ENCODE assay signal across 13 cellular contexts in genomic region chr3:24060055-24060454, GRCh38.
DNase-seq lines count a peak whose midpoint lies in the region; ATAC-seq, FAIRE-seq and TF ChIP-seq lines count a peak whose summit lies in the region.
"Had no signal": no experiment of that assay in that cellular context is flagged by ENCODE, and none has a peak within 500 bp of the region (broad histone marks: within the 10 kb centered on the region; RNA-seq: fewer than 3 reads in every experiment).

No MANE protein-coding gene starts in this region.

- H3K36me3 ChIP-seq in endodermal cell (ENCODE audit: control insufficient read depth, insufficient read depth, low read length), result no peaks in the 10 kb centered on the region
- no peaks in the 10 kb centered on the region for H3K36me3 ChIP-seq in keratinocyte (ENCODE audit: control insufficient read depth in 2 of 2, extremely low read depth in 1 of 2, insufficient read depth in 2 of 2, low read length in 2 of 2)
- no peaks in the 10 kb centered on the region for H3K36me3 ChIP-seq in thyroid gland
- H3K36me3 ChIP-seq in Peyer's patch, result no peaks in the 10 kb centered on the region

- peak in 1 of 2 donors; percentile 65 for TF ChIP-seq POLR2A in thyroid gland (IDR thresholded peaks at IDR 0.05)
- no peak for TF ChIP-seq POLR2A in Peyer's patch (IDR thresholded peaks at IDR 0.05)

- H3K27me3 ChIP-seq in endodermal cell (ENCODE audit: control insufficient read depth, insufficient read depth, low read length, poor library complexity, severe bottlenecking), result no peaks in the 10 kb centered on the region
- no peaks in the 10 kb centered on the region for H3K27me3 ChIP-seq in keratinocyte (ENCODE audit: control insufficient read depth, extremely low read depth, insufficient read depth, low read length)
- no peaks in the 10 kb centered on the region for H3K27me3 ChIP-seq in thyroid gland
- H3K27me3 ChIP-seq in Peyer's patch, result no peaks in the 10 kb centered on the region

- intact Hi-C loops in thyroid gland (cut with DNase I), result no loop called here

- H2AFZ ChIP-seq in keratinocyte (ENCODE audit: control insufficient read depth, low read length), result peak overlapping the region; percentile 62

- H3K79me2 ChIP-seq in keratinocyte (ENCODE audit: control insufficient read depth, insufficient read depth, low read length), result no peaks in the 10 kb centered on the region

- H3K27ac Mint-ChIP-seq in HFFc6 (no peak overlapping the region; the same call in 1 of the 2 replicates), endodermal cell (no peak overlapping the region)
- H3K27ac Mint-ChIP-seq: activated naive CD4-positive, alpha-beta T cell treated with anti-CD3 and anti-CD28 coated beads for 36 hours had no signal

- H3K4me3 ChIP-seq in endodermal cell (ENCODE audit: low read length), result no peak overlapping the region
- peak overlapping the region in 1 of 3 experiments; percentile 32 for H3K4me3 ChIP-seq in keratinocyte (ENCODE audit: control insufficient read depth in 2 of 3, extremely low read depth in 1 of 3, insufficient read depth in 2 of 3, low read depth in 1 of 3, low read length in 3 of 3)
- no peak overlapping the region for H3K4me3 ChIP-seq in thyroid gland (replicated peaks in 1 of 3)
- no peak overlapping the region for H3K4me3 ChIP-seq in Peyer's patch

- no peaks in the 10 kb centered on the region for H3K9me1 ChIP-seq in keratinocyte (ENCODE audit: control insufficient read depth, extremely low read depth, insufficient read depth, low read length)

- DNase-seq in HFFc6 (peak; percentile 75), endodermal cell (peak; percentile 51), keratinocyte (ENCODE audit: low read depth, low spot score) (peak; percentile 9), thyroid gland (peak; percentile 89 to 91), NCI-H748 (lab: John Stamatoyannopoulos, UW; ENCODE audit: unreplicated experiment) (no peak), Peyer's patch (no peak)
- DNase-seq: activated CD4-positive, alpha-beta T cell treated with anti-CD3 and anti-CD28 coated beads for 48 hours; activated naive CD4-positive, alpha-beta T cell treated with anti-CD3 and anti-CD28 coated beads for 36 hours; effector CD8-positive, alpha-beta T cell; NCI-H510A treated with DMSO at 0.1 percent for 48 hours had no signal

- H3K9ac ChIP-seq in endodermal cell (ENCODE audit: extremely low read depth, low read length, poor library complexity, severe bottlenecking) (no peak overlapping the region), keratinocyte (ENCODE audit: control insufficient read depth, extremely low read depth, insufficient read depth, low read length) (no peak overlapping the region)

- H3K4me1 ChIP-seq in endodermal cell (ENCODE audit: control insufficient read depth, insufficient read depth, low read length) (no peaks in the 10 kb centered on the region), keratinocyte (ENCODE audit: control insufficient read depth, extremely low read depth, insufficient read depth, low read length) (peaks cover 15% of the 10 kb centered on the region), thyroid gland (peaks cover 21 to 23% of the 10 kb centered on the region in 2 donors), Peyer's patch (no peaks in the 10 kb centered on the region)

- peaks cover 8% of the 10 kb centered on the region for H3K4me1 Mint-ChIP-seq in HFFc6 (ENCODE audit: low read depth)
- no peaks in the 10 kb centered on the region for H3K4me1 Mint-ChIP-seq in endodermal cell

- no peaks in the 10 kb centered on the region for H4K20me1 ChIP-seq in keratinocyte (ENCODE audit: control insufficient read depth, extremely low read depth, insufficient read depth, low read length)

- H3K27ac ChIP-seq in endodermal cell (ENCODE audit: low read depth, low read length), result peak overlapping the region; percentile 64
- peak overlapping the region; percentile 14 for H3K27ac ChIP-seq in keratinocyte (ENCODE audit: control insufficient read depth, insufficient read depth, low read length)
- peak overlapping the region; percentile 88 to 92 (median 89) for H3K27ac ChIP-seq in thyroid gland
- no peak overlapping the region for H3K27ac ChIP-seq in Peyer's patch

- peak; percentile 18; the same call in 1 of the 2 replicates for TF ChIP-seq CTCF in HFFc6 (IDR thresholded peaks at IDR 0.05)
- no peak for TF ChIP-seq CTCF in endodermal cell (conservative IDR thresholded peaks at IDR 0.05)
- peak in 2 of 3 experiments; percentile 5 to 27 for TF ChIP-seq CTCF in keratinocyte (optimal IDR thresholded peaks at IDR 0.05 in 1 of 3, IDR thresholded peaks at IDR 0.05 in 1 of 3, conservative IDR thresholded peaks at IDR 0.05 in 1 of 3; ENCODE audit: extremely low read depth in 1 of 3, insufficient read depth in 2 of 3, low read length in 3 of 3)
- TF ChIP-seq CTCF in thyroid gland (IDR thresholded peaks at IDR 0.05), result peak in 2 of 6 experiments; percentile 24 to 30
- TF ChIP-seq CTCF in Peyer's patch (IDR thresholded peaks at IDR 0.05), result no peak

- H3K9me3 ChIP-seq in endodermal cell (ENCODE audit: control insufficient read depth, low read length) (no peaks in the 10 kb centered on the region), keratinocyte (ENCODE audit: control insufficient read depth, low read depth, low read length) (no peaks in the 10 kb centered on the region), thyroid gland (no peaks in the 10 kb centered on the region), Peyer's patch (no peaks in the 10 kb centered on the region)

- ATAC-seq in HG02571 (IDR thresholded peaks at IDR 0.05; ENCODE audit: unreplicated experiment) (no peak), GM21717 (IDR thresholded peaks at IDR 0.05; ENCODE audit: unreplicated experiment) (no peak)
- ATAC-seq: SK-N-SH treated with all-trans-retinoic acid at 6 μM for 48 hours had no signal

- peak overlapping the region; percentile 81 for H3K4me2 ChIP-seq in keratinocyte (ENCODE audit: control insufficient read depth, extremely low read depth, insufficient read depth, low read depth, low read length)

- H3K36me3 Mint-ChIP-seq in HFFc6 (ENCODE audit: low read depth) (no peaks in the 10 kb centered on the region), endodermal cell (ENCODE audit: low read depth) (no peaks in the 10 kb centered on the region)

- dilution Hi-C loops in keratinocyte (cut with MboI; ENCODE audit: extremely low pct_ligation_motif_present, low sequenced_read_pairs), result no loop called here

- peak; percentile 88 for FAIRE-seq in keratinocyte (lab: Jason Lieb, UNC)

- no peak overlapping the region; the same call in 1 of the 2 replicates for H3K4me3 Mint-ChIP-seq in HFFc6
- H3K4me3 Mint-ChIP-seq in endodermal cell, result no peak overlapping the region
- H3K4me3 Mint-ChIP-seq: activated naive CD4-positive, alpha-beta T cell treated with anti-CD3 and anti-CD28 coated beads for 36 hours had no signal

- H3K9me3 Mint-ChIP-seq in HFFc6, result no peaks in the 10 kb centered on the region
- no peaks in the 10 kb centered on the region for H3K9me3 Mint-ChIP-seq in endodermal cell
- H3K9me3 Mint-ChIP-seq: activated naive CD4-positive, alpha-beta T cell treated with anti-CD3 and anti-CD28 coated beads for 36 hours had no signal

- WGBS in endodermal cell (ENCODE audit: insufficient coverage in 1 of 2, insufficient read length in 1 of 2), 2 experiments, result 82% methylated on average over 3 of the region's 3 CpGs; no CpG with 5 or more reads in 1 of the 2 experiments
- WGBS in thyroid gland, 2 donors, result 16 to 29% methylated on average over 3 of the region's 3 CpGs

- H3K27me3 Mint-ChIP-seq in HFFc6 (ENCODE audit: insufficient read depth) (peaks cover 6% of the 10 kb centered on the region), endodermal cell (ENCODE audit: insufficient read depth) (peaks cover 5% of the 10 kb centered on the region)

Comparison
In these comparisons a context has a peak if more than half of its experiments do, and no peak if none do; other contexts are left out.
1. DNase-seq: peak in HFFc6 (single experiment), endodermal cell (single experiment), keratinocyte (single experiment) and thyroid gland (2 of 2); none in NCI-H748 (single experiment) and Peyer's patch (0 of 3).
2. CTCF ChIP-seq: peak in HFFc6 (single experiment) and keratinocyte (2 of 3); none in endodermal cell (single experiment) and Peyer's patch (0 of 6).
3. H3K27ac ChIP-seq: peak in endodermal cell (single experiment), keratinocyte (single experiment) and thyroid gland (3 of 3); none in Peyer's patch (0 of 4).